13 cellular contexts compared by ENCODE assay signal in genomic region chr1:115426271-115426771, GRCh38.
DNase-seq lines count a peak whose midpoint lies in the region; ATAC-seq and TF ChIP-seq lines count a peak whose summit lies in the region.
"Had no signal": no experiment of that assay in that cellular context is flagged by ENCODE, and none has a peak within 500 bp of the region (broad histone marks: within the 10 kb centered on the region; RNA-seq: fewer than 3 reads in every experiment).

No MANE protein-coding gene starts in this region.

- H3K27ac ChIP-seq in breast epithelium (no peak overlapping the region), left lung (no peak overlapping the region)
- H3K27ac ChIP-seq: cardiac muscle cell had no signal

- H3K4me3 Mint-ChIP-seq in MCF 10A (ENCODE audit: unreplicated experiment) (no peak overlapping the region), chondrocyte (ENCODE audit: unreplicated experiment) (no peak overlapping the region)
- H3K4me3 Mint-ChIP-seq: activated CD8-positive, alpha-beta T cell treated with anti-CD3 and anti-CD28 coated beads, Interleukin-2, amount 10 ng/mL, durations not matched to agents 7 days and 5 days had no signal

- H3K9me3 Mint-ChIP-seq in MCF 10A (ENCODE audit: unreplicated experiment) (no peaks in the 10 kb centered on the region), chondrocyte (ENCODE audit: low read depth) (no peaks in the 10 kb centered on the region)

- H3K27ac Mint-ChIP-seq in MCF 10A (ENCODE audit: low read depth, unreplicated experiment) (peak overlapping the region; percentile 51), chondrocyte (ENCODE audit: unreplicated experiment) (peak overlapping the region; percentile 96)
- H3K27ac Mint-ChIP-seq: activated CD8-positive, alpha-beta T cell treated with anti-CD3 and anti-CD28 coated beads, Interleukin-2, amount 10 ng/mL, durations not matched to agents 7 days and 5 days had no signal

- intact Hi-C loops in MCF 10A (cut with micrococcal nuclease) (no loop called here), breast epithelium (cut with DNase I; ENCODE audit: low total_unique reads) (no loop called here), left lung (cut with DNase I) (no loop called here)

- no peak overlapping the region for H3K4me3 ChIP-seq in breast epithelium
- no peak overlapping the region for H3K4me3 ChIP-seq in left lung
- H3K4me3 ChIP-seq: cardiac muscle cell, HAP-1 had no signal

- H3K4me1 Mint-ChIP-seq in MCF 10A (ENCODE audit: insufficient read depth, unreplicated experiment) (peaks cover 28% of the 10 kb centered on the region), chondrocyte (ENCODE audit: low read depth) (peaks cover 69% of the 10 kb centered on the region)

- no peaks in the 10 kb centered on the region for H3K36me3 Mint-ChIP-seq in MCF 10A (ENCODE audit: insufficient read depth, unreplicated experiment)
- H3K36me3 Mint-ChIP-seq in chondrocyte (ENCODE audit: low read depth), result no peaks in the 10 kb centered on the region

- CTCF ChIA-PET in MCF 10A (lab: Yijun Ruan, JAX), result interaction anchor here (0.6 to 1.2 kb wide), 3 partner anchors 55 to 288 kb away, joined by 3 to 6 read pairs (median 5); no protein-coding TSS in a partner anchor

- TF ChIP-seq POLR2A in breast epithelium (IDR thresholded peaks at IDR 0.05), result no peak

- DNase-seq in MCF 10A (ENCODE audit: unreplicated experiment), result peak; percentile 49
- no peak for DNase-seq in breast epithelium (ENCODE audit: low spot score in 2 of 2)
- peak; percentile 83 for DNase-seq in chondrocyte (ENCODE audit: low spot score)
- DNase-seq in left lung, result peak in 1 of 2 donors; percentile 39
- DNase-seq in inferior parietal cortex (ENCODE audit: extremely low spot score), result no peak
- DNase-seq: activated CD8-positive, alpha-beta T cell treated with anti-CD3 and anti-CD28 coated beads, Interleukin-2, amount 10 ng/mL, durations not matched to agents 7 days and 5 days; KG1; stimulated activated CD4-positive, alpha-beta T cell treated with anti-CD3 and anti-CD28 coated beads, Interleukin-2, amount 100 ng/mL, for 48 hours had no signal

- BruUV-seq in MCF 10A (replicated peaks; lab: Mats Ljungman, UMichigan), result no TSS peak

- H3K9me3 ChIP-seq in breast epithelium (no peaks in the 10 kb centered on the region), left lung (no peaks in the 10 kb centered on the region)
- H3K9me3 ChIP-seq: HAP-1 had no signal

- POLR2A ChIA-PET in MCF 10A (lab: Yijun Ruan, JAX), result interaction anchor here (0.6 kb wide), 1 partner anchor 405 kb away, joined by 3 read pairs; no protein-coding TSS in a partner anchor

- H3K36me3 ChIP-seq in breast epithelium, result no peaks in the 10 kb centered on the region
- H3K36me3 ChIP-seq in left lung, result no peaks in the 10 kb centered on the region
- H3K36me3 ChIP-seq: cardiac muscle cell, HAP-1 had no signal

- TF ChIP-seq CTCF in MCF 10A (IDR thresholded peaks at IDR 0.05; ENCODE audit: unreplicated experiment) (no peak), breast epithelium (IDR thresholded peaks at IDR 0.05) (no peak), chondrocyte (IDR thresholded peaks at IDR 0.05) (no peak), left lung (IDR thresholded peaks at IDR 0.05) (no peak)

- peaks cover 0 to 4% of the 10 kb centered on the region in 2 donors for H3K27me3 ChIP-seq in breast epithelium
- peaks cover 0 to 9% of the 10 kb centered on the region in 2 donors for H3K27me3 ChIP-seq in left lung
- H3K27me3 ChIP-seq: cardiac muscle cell had no signal

- H3K4me1 ChIP-seq in breast epithelium (no peaks in the 10 kb centered on the region), left lung (no peaks in the 10 kb centered on the region)
- H3K4me1 ChIP-seq: HAP-1 had no signal

- H3K27me3 Mint-ChIP-seq in MCF 10A (ENCODE audit: insufficient read depth, unreplicated experiment), result no peaks in the 10 kb centered on the region
- no peaks in the 10 kb centered on the region for H3K27me3 Mint-ChIP-seq in chondrocyte (ENCODE audit: low read depth)

- ATAC-seq in left lung, result peak; percentile 83
- ATAC-seq in HG03196 (IDR thresholded peaks at IDR 0.05; ENCODE audit: unreplicated experiment), result no peak
- ATAC-seq in HG02571 (IDR thresholded peaks at IDR 0.05; ENCODE audit: unreplicated experiment), result no peak
- no peak for ATAC-seq in GM21381 (IDR thresholded peaks at IDR 0.05; ENCODE audit: unreplicated experiment)
- ATAC-seq: activated CD8-positive, alpha-beta T cell treated with anti-CD3 and anti-CD28 coated beads, Interleukin-2, amount 10 ng/mL, durations not matched to agents 7 days and 5 days had no signal

Comparison
In these comparisons a context has a peak if more than half of its experiments do, and no peak if none do; other contexts are left out.
1. DNase-seq: peak in MCF 10A (single experiment) and chondrocyte (single experiment); none in breast epithelium (0 of 2) and inferior parietal cortex (single experiment).